1 cellular context compared by ENCODE assay signal in genomic region chr3:10594915-10595314, GRCh38.
TF ChIP-seq lines count a peak whose summit lies in the region.

No MANE protein-coding gene starts in this region.

TF ChIP-seq in H1, 55 proteins besides CTCF, POLR2A, EP300 and RAD21 (continued from another document):
- TF ChIP-seq BACH1 (IDR thresholded peaks at IDR 0.05; ENCODE audit: low read length), result no peak
- no peak for TF ChIP-seq TBP (IDR thresholded peaks at IDR 0.05; ENCODE audit: low read depth, low read length)
- TF ChIP-seq BRCA1 (IDR thresholded peaks at IDR 0.05; ENCODE audit: low read depth, low read length), result no peak
- no peak for TF ChIP-seq TCF12 (IDR thresholded peaks at IDR 0.05; ENCODE audit: low read depth, low read length)
- no peak for TF ChIP-seq RXRA (IDR thresholded peaks at IDR 0.05; ENCODE audit: insufficient read depth, low read depth, low read length)
- no peak for TF ChIP-seq RFX5 (IDR thresholded peaks at IDR 0.05; ENCODE audit: borderline replicate concordance, low read depth, low read length)
- peak; percentile 86 for TF ChIP-seq CHD2 (IDR thresholded peaks at IDR 0.05; ENCODE audit: low read length)
- TF ChIP-seq HDAC2 (IDR thresholded peaks at IDR 0.05; ENCODE audit: borderline replicate concordance in 1 of 2, low read depth in 2 of 2, low read length in 2 of 2), result no peak
- TF ChIP-seq SP2 (IDR thresholded peaks at IDR 0.05; ENCODE audit: low read length), result peak; percentile 75
- TF ChIP-seq CBX8 (IDR thresholded peaks at IDR 0.05; ENCODE audit: borderline replicate concordance, low read depth, low read length), result no peak
- peak; percentile 98 for TF ChIP-seq SP1 (IDR thresholded peaks at IDR 0.05; ENCODE audit: low read depth, low read length)
- TF ChIP-seq TEAD4 (IDR thresholded peaks at IDR 0.05; ENCODE audit: low read depth, low read length), result no peak
- no peak for TF ChIP-seq RBBP5 (IDR thresholded peaks at IDR 0.05; ENCODE audit: borderline replicate concordance, low read depth, low read length)
- TF ChIP-seq JUND (IDR thresholded peaks at IDR 0.05; ENCODE audit: low read length), result no peak
- no peak for TF ChIP-seq MAX (IDR thresholded peaks at IDR 0.05)
- no peak for TF ChIP-seq E2F6 (IDR thresholded peaks at IDR 0.05)
- no peak for TF ChIP-seq ATF2 (IDR thresholded peaks at IDR 0.05; ENCODE audit: low read length)
- TF ChIP-seq TAF7 (optimal IDR thresholded peaks at IDR 0.05; ENCODE audit: borderline replicate concordance, low read depth, low read length), result no peak
- TF ChIP-seq EGR1 (IDR thresholded peaks at IDR 0.05; ENCODE audit: borderline replicate concordance, low read depth, low read length), result no peak
- TF ChIP-seq SIN3A (conservative IDR thresholded peaks at IDR 0.05 in 1 of 2, IDR thresholded peaks at IDR 0.05 in 1 of 2; ENCODE audit: low read depth in 1 of 2, low read length in 2 of 2), result peak; percentile 73 to 91; a peak in 2 of 4 replicates
- TF ChIP-seq HDAC6 (IDR thresholded peaks at IDR 0.05; ENCODE audit: low read depth, low read length), result no peak
- TF ChIP-seq JUN (IDR thresholded peaks at IDR 0.05; ENCODE audit: low read depth, low read length), result no peak
- TF ChIP-seq SRF (IDR thresholded peaks at IDR 0.05; ENCODE audit: low read depth, low read length), result no peak
TF ChIP-seq in H1: peak in this region for 5.
